In the genomic region with DNA sequence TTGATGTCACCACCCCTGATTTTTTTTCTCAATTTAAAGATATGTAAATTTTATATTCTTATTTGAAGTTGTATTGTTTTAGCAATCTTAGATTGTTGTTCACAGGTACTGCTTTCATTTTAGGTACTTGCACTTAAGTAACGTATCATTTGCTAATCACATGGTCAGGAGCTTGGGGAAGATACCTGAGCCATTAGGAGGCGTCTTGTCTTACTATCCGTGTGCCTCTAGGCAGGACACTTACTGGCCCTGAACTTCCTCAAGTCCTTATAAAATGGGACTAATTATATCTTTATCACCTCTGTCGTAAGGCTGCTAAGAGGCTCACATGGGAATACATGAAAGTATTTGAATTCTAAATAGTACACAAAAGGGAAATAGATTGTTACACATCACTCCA, we compare ENCODE assay signal across 26 cellular contexts.
"Had no signal": no experiment of that assay in that cellular context is flagged by ENCODE, and none has a peak within 500 bp of the region (broad histone marks: within the 10 kb centered on the region; RNA-seq: fewer than 3 reads in every experiment).

No MANE protein-coding gene starts in this region.

- DNase-seq: colonic mucosa; cortex of kidney; effector CD8-positive, alpha-beta T cell; effector memory CD8-positive, alpha-beta T cell; endodermal cell; erythroblast; esophagus squamous epithelium; foreskin fibroblast; foreskin melanocyte; gastrocnemius medialis; heart left ventricle; hypothalamus; immature natural killer cell; islet precursor cell; kidney; kidney glomerular epithelial cell; left colon; left lung; left ventricle myocardium superior; lower lobe of right lung; mesendoderm; midbrain; naive thymus-derived CD4-positive, alpha-beta T cell had no signal

- H3K36me3 ChIP-seq: colonic mucosa, esophagus squamous epithelium, gastrocnemius medialis, heart left ventricle, left lung, lower lobe of right lung had no signal

- H3K27me3 ChIP-seq: colonic mucosa, esophagus squamous epithelium, gastrocnemius medialis, heart left ventricle, hepatocyte, left lung had no signal

- H3K4me3 ChIP-seq: colonic mucosa, esophagus squamous epithelium, gastrocnemius medialis, heart left ventricle, hepatocyte, left lung, lower lobe of right lung had no signal

- H3K9me3 ChIP-seq: colonic mucosa, esophagus squamous epithelium, gastrocnemius medialis, heart left ventricle, left lung, lower lobe of right lung had no signal

- H3K27ac ChIP-seq: colonic mucosa, epithelial cell of prostate, esophagus squamous epithelium, gastrocnemius medialis, heart left ventricle, hepatocyte, left lung, lower lobe of right lung had no signal

- ATAC-seq: effector memory CD8-positive, alpha-beta T cell; esophagus mucosa; left colon; left lung; left ventricle myocardium superior; lower lobe of right lung; naive thymus-derived CD4-positive, alpha-beta T cell had no signal
